ENCODE assay signal across 24 cellular contexts in genomic region chr2:133248264-133248663, GRCh38.
"Had no signal": no experiment of that assay in that cellular context is flagged by ENCODE, and none has a peak within 500 bp of the region (broad histone marks: within the 10 kb centered on the region; RNA-seq: fewer than 3 reads in every experiment).

No MANE protein-coding gene starts in this region.

- DNase-seq: activated CD4-positive, alpha-beta memory T cell treated with anti-CD3 and anti-CD28 coated beads for 36 hours; activated CD4-positive, alpha-beta T cell treated with anti-CD3 and anti-CD28 coated beads for 48 hours; activated CD8-positive, alpha-beta memory T cell treated with anti-CD3 and anti-CD28 coated beads, Interleukin-2, amount 50 U/mL, for 4 hours; activated effector memory CD4-positive, alpha-beta T cell treated with anti-CD3 and anti-CD28 coated beads, Interleukin-2, amount 50 U/mL, for 16 hours; activated naive CD4-positive, alpha-beta T cell treated with anti-CD3 and anti-CD28 coated beads for 36 hours; activated naive CD8-positive, alpha-beta T cell treated with anti-CD3 and anti-CD28 coated beads, Interleukin-2, amount 10 ng/mL, durations not matched to agents 7 days and 5 days; activated T-cell treated with anti-CD3 and anti-CD28 coated beads, Interleukin-2, amount 50 U/mL, for 1 hour; central memory CD4-positive, alpha-beta T cell; islet precursor cell; left colon; mesendoderm; stimulated activated CD4-positive, alpha-beta T cell treated with anti-CD3 and anti-CD28 coated beads, Interleukin-12 subunit alpha, Interleukin-12 subunit beta, amount 100 ng/mL, for 4 hours; stimulated activated CD4-positive, alpha-beta T cell treated with anti-CD3 and anti-CD28 coated beads, Interleukin-4, amount 100 ng/mL, for 1 hour; stimulated activated naive CD8-positive, alpha-beta T cell treated with anti-CD3 and anti-CD28 coated beads, Interleukin-15, Interleukin-2, amounts not matched to agents 100 U/mL and 50 U/mL, for 24 hours; SW 1271; T-helper 9 cell; testis; uterus had no signal

- H3K4me1 Mint-ChIP-seq: activated naive CD8-positive, alpha-beta T cell treated with anti-CD3 and anti-CD28 coated beads, Interleukin-2, amount 10 ng/mL, durations not matched to agents 7 days and 5 days had no signal

- H3K4me3 ChIP-seq: lung, skin epidermis, testis, uterus had no signal

- H3K4me1 ChIP-seq: uterus had no signal

- H3K9me3 ChIP-seq: testis, uterus had no signal

- H3K4me3 Mint-ChIP-seq: activated CD4-positive, alpha-beta memory T cell treated with anti-CD3 and anti-CD28 coated beads for 36 hours; activated naive CD4-positive, alpha-beta T cell treated with anti-CD3 and anti-CD28 coated beads for 36 hours; activated naive CD8-positive, alpha-beta T cell treated with anti-CD3 and anti-CD28 coated beads, Interleukin-2, amount 10 ng/mL, durations not matched to agents 7 days and 5 days; activated T-helper 1 cell treated with anti-CD3 and anti-CD28 coated beads, Interleukin-12 subunit alpha, Interleukin-12 subunit beta, Interleukin-2, Interleukin-4 antibody, amounts not matched to agents 30 ng/mL and 10 ng/mL and 1 ng/mL, durations not matched to agents 14 hours and 24 hours and 36 hours; natural killer cell treated with Interleukin-12 subunit alpha and Interleukin-12 subunit beta and Interleukin-15 and Interleukin-18, amount 100 ng/mL, for 72 hours; T-helper 1 cell treated with Interleukin-12 subunit alpha and Interleukin-12 subunit beta and Interleukin-4 antibody, amounts not matched to agents 30 μg/mL and 1 μg/mL, for 36 hours had no signal

- H3K36me3 Mint-ChIP-seq: activated CD4-positive, alpha-beta memory T cell treated with anti-CD3 and anti-CD28 coated beads for 36 hours; activated naive CD8-positive, alpha-beta T cell treated with anti-CD3 and anti-CD28 coated beads, Interleukin-2, amount 10 ng/mL, durations not matched to agents 7 days and 5 days; natural killer cell treated with Interleukin-12 subunit alpha and Interleukin-12 subunit beta and Interleukin-15 and Interleukin-18, amount 100 ng/mL, for 72 hours had no signal

- H3K36me3 ChIP-seq: uterus had no signal

- H3K27me3 Mint-ChIP-seq: activated CD4-positive, alpha-beta memory T cell treated with anti-CD3 and anti-CD28 coated beads for 36 hours; activated naive CD8-positive, alpha-beta T cell treated with anti-CD3 and anti-CD28 coated beads, Interleukin-2, amount 10 ng/mL, durations not matched to agents 7 days and 5 days; natural killer cell treated with Interleukin-12 subunit alpha and Interleukin-12 subunit beta and Interleukin-15 and Interleukin-18, amount 100 ng/mL, for 72 hours had no signal

- H3K27ac Mint-ChIP-seq: activated CD4-positive, alpha-beta memory T cell treated with anti-CD3 and anti-CD28 coated beads for 36 hours; activated naive CD4-positive, alpha-beta T cell treated with anti-CD3 and anti-CD28 coated beads for 36 hours; activated naive CD8-positive, alpha-beta T cell treated with anti-CD3 and anti-CD28 coated beads, Interleukin-2, amount 10 ng/mL, durations not matched to agents 7 days and 5 days; activated T-helper 1 cell treated with anti-CD3 and anti-CD28 coated beads, Interleukin-12 subunit alpha, Interleukin-12 subunit beta, Interleukin-2, Interleukin-4 antibody, amounts not matched to agents 30 ng/mL and 10 ng/mL and 1 ng/mL, durations not matched to agents 14 hours and 24 hours and 36 hours; natural killer cell treated with Interleukin-12 subunit alpha and Interleukin-12 subunit beta and Interleukin-15 and Interleukin-18, amount 100 ng/mL, for 72 hours; T-helper 1 cell treated with Interleukin-12 subunit alpha and Interleukin-12 subunit beta and Interleukin-4 antibody, amounts not matched to agents 30 μg/mL and 1 μg/mL, for 36 hours had no signal

- ATAC-seq: natural killer cell treated with Interleukin-12 subunit alpha and Interleukin-12 subunit beta and Interleukin-15 and Interleukin-18, amount 100 ng/mL, for 72 hours; stimulated activated naive CD8-positive, alpha-beta T cell treated with anti-CD3 and anti-CD28 coated beads, Interleukin-15, Interleukin-2, amounts not matched to agents 100 U/mL and 50 U/mL, for 24 hours had no signal

- H3K27ac ChIP-seq: testis, uterus, VCaP had no signal

- H3K27me3 ChIP-seq: testis, uterus had no signal

- H3K9me3 Mint-ChIP-seq: activated CD4-positive, alpha-beta memory T cell treated with anti-CD3 and anti-CD28 coated beads for 36 hours; activated naive CD4-positive, alpha-beta T cell treated with anti-CD3 and anti-CD28 coated beads for 36 hours; activated T-helper 1 cell treated with anti-CD3 and anti-CD28 coated beads, Interleukin-12 subunit alpha, Interleukin-12 subunit beta, Interleukin-2, Interleukin-4 antibody, amounts not matched to agents 30 ng/mL and 10 ng/mL and 1 ng/mL, durations not matched to agents 14 hours and 24 hours and 36 hours; T-helper 1 cell treated with Interleukin-12 subunit alpha and Interleukin-12 subunit beta and Interleukin-4 antibody, amounts not matched to agents 30 μg/mL and 1 μg/mL, for 36 hours had no signal
